Comparison of ENCODE assay signal across 8 cellular contexts in the genomic region with DNA sequence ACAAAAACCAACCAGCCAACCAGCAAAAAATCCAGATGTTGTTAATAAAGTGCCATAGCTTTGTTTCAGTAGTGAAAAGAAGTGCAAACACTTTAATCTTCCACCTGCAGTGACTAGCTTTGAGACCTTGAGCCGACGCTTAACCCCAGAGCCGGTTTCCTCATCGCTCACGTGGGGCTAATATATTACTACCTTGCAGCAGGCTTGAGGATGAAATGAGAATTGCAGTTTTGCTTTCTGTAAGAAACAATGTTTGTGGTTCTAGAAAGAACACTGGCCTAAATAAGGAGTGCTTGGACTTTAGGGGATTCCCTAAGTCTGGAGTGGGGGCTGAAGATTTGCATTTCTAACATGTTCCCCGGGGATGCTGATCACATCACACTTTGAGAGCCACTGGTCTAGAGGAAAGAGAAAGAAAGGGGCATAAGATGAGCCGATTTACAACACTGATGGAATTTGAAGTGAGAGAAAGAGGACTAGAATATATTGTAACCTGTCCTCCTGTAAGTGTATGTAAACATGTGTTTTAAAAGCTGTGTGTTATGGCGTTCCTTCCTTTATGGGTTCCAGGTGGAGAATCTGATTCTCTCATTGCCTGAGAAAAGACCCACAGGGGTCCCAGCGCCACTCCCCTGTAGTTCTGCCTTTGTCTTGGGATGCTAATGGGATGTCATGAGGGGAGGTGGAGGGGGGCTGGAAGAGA. TPM values are rescaled to one million over a fixed set of nuclear protein-coding genes. Genes with fewer than 3 reads are reported as not detected.
DNase-seq lines count a peak whose midpoint lies in the region; ATAC-seq and TF ChIP-seq lines count a peak whose summit lies in the region.

No MANE protein-coding gene starts in this region.

- no peaks in the 10 kb centered on the region for H3K79me2 ChIP-seq in trophoblast cell (ENCODE audit: control insufficient read depth, insufficient read depth, low read length, poor library complexity)

- peak overlapping the region; percentile 65 for H3K4me2 ChIP-seq in trophoblast cell (ENCODE audit: low read length)

- no peak overlapping the region for H2AFZ ChIP-seq in trophoblast cell (ENCODE audit: insufficient read depth, low read length, poor library complexity)

- no peak for TF ChIP-seq POLR2A in heart left ventricle (IDR thresholded peaks at IDR 0.05)

- H3K9me3 ChIP-seq in heart left ventricle (no peaks in the 10 kb centered on the region), trophoblast cell (ENCODE audit: insufficient read depth, low read depth, low read length) (no peaks in the 10 kb centered on the region)

- no peak overlapping the region for H3K4ac ChIP-seq in trophoblast cell (ENCODE audit: low read depth, low read length)

- H3K18ac ChIP-seq in trophoblast cell (ENCODE audit: low read length), result no peak overlapping the region

- peak overlapping the region; percentile 64 for H3K27ac Mint-ChIP-seq in activated T-cell treated with anti-CD3 and anti-CD28 coated beads, Interleukin-2, amount 50 U/mL, for 72 hours

- peaks cover 90% of the 10 kb centered on the region for H3K27me3 Mint-ChIP-seq in activated T-cell treated with anti-CD3 and anti-CD28 coated beads, Interleukin-2, amount 50 U/mL, for 72 hours (ENCODE audit: low read depth)

- H2BK12ac ChIP-seq in trophoblast cell (ENCODE audit: low read length), result no peak overlapping the region

- H3K4me1 Mint-ChIP-seq in activated T-cell treated with anti-CD3 and anti-CD28 coated beads, Interleukin-2, amount 50 U/mL, for 72 hours (ENCODE audit: low read depth), result peaks cover 19% of the 10 kb centered on the region

- no peak overlapping the region for H3K23ac ChIP-seq in trophoblast cell (ENCODE audit: low read length)

- no peak overlapping the region for H3K14ac ChIP-seq in trophoblast cell (ENCODE audit: low read length)

- H3K27me3 ChIP-seq in heart left ventricle (peaks cover 0 to 38% (median 0%) of the 10 kb centered on the region in 9 donors), trophoblast cell (ENCODE audit: insufficient read depth, low read length) (peaks cover 21% of the 10 kb centered on the region)

- H2AK5ac ChIP-seq in trophoblast cell (ENCODE audit: low read length), result no peak overlapping the region

- H3K4me1 ChIP-seq in heart left ventricle (peaks cover 0 to 14% (median 0%) of the 10 kb centered on the region in 12 donors), trophoblast cell (ENCODE audit: control insufficient read depth in 1 of 2, insufficient read depth in 2 of 2, low read length in 2 of 2) (peaks cover 0 to 4% of the 10 kb centered on the region in 2 experiments)

- 26 to 45% (median 34%) methylated on average over 9 of the region's 9 CpGs for WGBS in heart left ventricle, 4 donors
- WGBS in trophoblast cell (ENCODE audit: extremely low coverage, insufficient coverage, insufficient read length), result no CpG with 5 or more reads among the region's 9 CpGs

- H3K36me3 Mint-ChIP-seq in activated T-cell treated with anti-CD3 and anti-CD28 coated beads, Interleukin-2, amount 50 U/mL, for 72 hours (ENCODE audit: insufficient read depth in 2 of 2), result peaks cover 0 to 6% of the 10 kb centered on the region in 2 donors

- peak; percentile 84 for ATAC-seq in GM18498 (IDR thresholded peaks at IDR 0.05; ENCODE audit: unreplicated experiment)
- ATAC-seq in HG02798 (IDR thresholded peaks at IDR 0.05; ENCODE audit: poor library complexity, unreplicated experiment), result peak; percentile 93
- peak; percentile 80 to 84 for ATAC-seq in activated T-cell treated with anti-CD3 and anti-CD28 coated beads, Interleukin-2, amount 50 U/mL, for 72 hours (replicated peaks in 1 of 2)
- peak; percentile 38 to 59 (median 52) for ATAC-seq in heart left ventricle

- no peak overlapping the region for H2BK5ac ChIP-seq in trophoblast cell (ENCODE audit: low read depth, low read length, poor library complexity)

- H3K27ac ChIP-seq in heart left ventricle, result peak overlapping the region; percentile 68 to 93 (median 80)
- no peak overlapping the region for H3K27ac ChIP-seq in trophoblast cell (ENCODE audit: low read depth, low read length)

- H4K8ac ChIP-seq in trophoblast cell (ENCODE audit: low read depth, low read length), result no peak overlapping the region

- H3K9ac ChIP-seq in trophoblast cell (ENCODE audit: low read length), result no peak overlapping the region

- no peaks in the 10 kb centered on the region for H3K9me3 Mint-ChIP-seq in activated T-cell treated with anti-CD3 and anti-CD28 coated beads, Interleukin-2, amount 50 U/mL, for 72 hours

- H3K4me3 ChIP-seq in heart left ventricle (peak overlapping the region; percentile 66 to 86 (median 80)), trophoblast cell (ENCODE audit: low read depth, low read length) (no peak overlapping the region)

- TF ChIP-seq CTCF in heart left ventricle (IDR thresholded peaks at IDR 0.05), result peak in 2 of 12 donors; percentile 5 to 7

- H2BK120ac ChIP-seq in trophoblast cell (ENCODE audit: insufficient read depth, low read length, poor library complexity), result no peak overlapping the region

- no peak overlapping the region for H4K12ac ChIP-seq in trophoblast cell (ENCODE audit: low read depth, low read length)

- intact Hi-C loops in heart left ventricle (cut with DNase I), result loop anchor here in 8 of 10 donors (2.0 to 10.0 kb wide), 10 partner anchors 63 to 97 kb away; a partner anchor contains a TSS

- H3K36me3 ChIP-seq in heart left ventricle (no peaks in the 10 kb centered on the region), trophoblast cell (ENCODE audit: control insufficient read depth in 1 of 2, insufficient read depth in 2 of 2, low read length in 2 of 2) (no peaks in the 10 kb centered on the region)

- no peaks in the 10 kb centered on the region for H3K79me1 ChIP-seq in trophoblast cell (ENCODE audit: low read length)

- H4K91ac ChIP-seq in trophoblast cell (ENCODE audit: low read depth, low read length), result no peak overlapping the region

- DNase-seq in 8988T (peak; percentile 37), NCI-H2227 (lab: John Stamatoyannopoulos, UW; ENCODE audit: unreplicated experiment) (peak; percentile 29), heart left ventricle (no peak), trophoblast cell (peak; percentile 25 to 57), NCI-H187 treated with DMSO at 0.1 percent for 48 hours (lab: John Stamatoyannopoulos, UW) (no peak)
- DNase-seq in activated T-cell treated with anti-CD3 and anti-CD28 coated beads, Interleukin-2, amount 50 U/mL, for 72 hours, result peak; percentile 53 to 60

- peak overlapping the region; percentile 86 to 89 for H3K4me3 Mint-ChIP-seq in activated T-cell treated with anti-CD3 and anti-CD28 coated beads, Interleukin-2, amount 50 U/mL, for 72 hours

RNA-seq across cellular contexts. Expression of a gene that starts 1.4 kb away (rescaled TPM):
- 1 to 10 TPM; 2.7 to 4.8 TPM for total RNA-seq in activated T-cell treated with anti-CD3 and anti-CD28 coated beads, Interleukin-2, amount 50 U/mL, for 72 hours
- 10 to 100 TPM in 1 of 9 donors, 1 to 10 TPM in 8; 3.9 to 14.4 (median 6.4) TPM for total RNA-seq in heart left ventricle
- 1 to 10 TPM; 2.2 to 4.1 TPM for polyA plus RNA-seq in heart left ventricle
- polyA plus RNA-seq in trophoblast cell (2013), result 0.46 and 0.49 TPM in 2 replicates

Comparison
In these comparisons a context has a peak if more than half of its experiments do, and no peak if none do; other contexts are left out.
1. DNase-seq: peak in 8988T (single experiment), NCI-H2227 (single experiment), activated T-cell treated with anti-CD3 and anti-CD28 coated beads, Interleukin-2, amount 50 U/mL, for 72 hours (2 of 2) and trophoblast cell (2 of 2); none in heart left ventricle (0 of 5) and NCI-H187 treated with DMSO at 0.1 percent for 48 hours (single experiment).
2. Peak in every context shown above with its lines, with median percentiles within 50 percentile points of each other: ATAC-seq.